Comparison of ENCODE assay signal across 25 cellular contexts in genomic region chr7:105454921-105455320, GRCh38.
A peak's percentile ranks its signal among the peaks of the same experiment; 100 is the strongest.
DNase-seq lines count a peak whose midpoint lies in the region; ATAC-seq, FAIRE-seq and TF ChIP-seq lines count a peak whose summit lies in the region.
"Had no signal": no experiment of that assay in that cellular context is flagged by ENCODE, and none has a peak within 500 bp of the region (broad histone marks: within the 10 kb centered on the region; RNA-seq: fewer than 3 reads in every experiment).

No MANE protein-coding gene starts in this region.

- FAIRE-seq in endothelial cell of umbilical vein (lab: Jason Lieb, UNC), result no peak
- FAIRE-seq: D721Med, GM12892, kidney had no signal

- no peak overlapping the region for H3K23ac ChIP-seq in mesenchymal stem cell (ENCODE audit: low read length in 2 of 2)

- no peaks in the 10 kb centered on the region for H4K20me1 ChIP-seq in endothelial cell of umbilical vein (replicated peaks; ENCODE audit: control insufficient read depth, extremely low read depth, insufficient read depth, low read length)

- WGBS in mesenchymal stem cell, result 90% methylated on average over 2 of the region's 2 CpGs
- 33 to 41% methylated on average over 2 of the region's 2 CpGs for WGBS in lower leg skin, 2 donors

- no peak for ATAC-seq in stimulated activated memory B cell treated with anti-CD40 and anti-IgM and Interleukin-4, amounts not matched to agents 10 μg/mL and 1 μg/mL and 100 μg/mL, for 72 hours
- no peak for ATAC-seq in HG02763 (IDR thresholded peaks at IDR 0.05; ENCODE audit: unreplicated experiment)
- ATAC-seq: activated CD8-positive, alpha-beta memory T cell treated with anti-CD3 and anti-CD28 coated beads, Interleukin-2, amount 10 ng/mL, durations not matched to agents 7 days and 5 days; heart right ventricle; stimulated activated effector memory CD8-positive, alpha-beta T cell treated with anti-CD3 and anti-CD28 coated beads, Interleukin-12 subunit alpha, Interleukin-12 subunit beta, amount 100 ng/mL, for 72 hours had no signal

- dilution Hi-C loops in endothelial cell of umbilical vein (cut with MboI; ENCODE audit: extremely low pct_ligation_motif_present, low sequenced_read_pairs), result no loop called here

- no TSS peak for BruUV-seq in endothelial cell of umbilical vein (replicated peaks; lab: Mats Ljungman, UMichigan)

- H3K9me3 ChIP-seq in SJCRH30 (replicated peaks), result no peaks in the 10 kb centered on the region
- H3K9me3 ChIP-seq in endothelial cell of umbilical vein (replicated peaks; ENCODE audit: control insufficient read depth, insufficient read depth, low read length), result no peaks in the 10 kb centered on the region
- no peaks in the 10 kb centered on the region for H3K9me3 ChIP-seq in mesenchymal stem cell (ENCODE audit: control insufficient read depth, low read length)
- H3K9me3 ChIP-seq: BE2C, heart right ventricle, ovary, tibial artery had no signal

- peaks cover 26% of the 10 kb centered on the region for H3K4me1 Mint-ChIP-seq in stimulated activated memory B cell treated with anti-CD40 and anti-IgM and Interleukin-4, amounts not matched to agents 10 μg/mL and 1 μg/mL and 100 μg/mL, for 72 hours
- H3K4me1 Mint-ChIP-seq: activated CD8-positive, alpha-beta memory T cell treated with anti-CD3 and anti-CD28 coated beads, Interleukin-2, amount 10 ng/mL, durations not matched to agents 7 days and 5 days had no signal

- peak in 1 of 2 experiments; percentile 47 for DNase-seq in SJCRH30
- DNase-seq in endothelial cell of umbilical vein (ENCODE audit: low read depth, low spot score), result peak; percentile 24
- no peak for DNase-seq in mesenchymal stem cell
- no peak for DNase-seq in lower leg skin (ENCODE audit: low spot score in 2 of 2)
- no peak for DNase-seq in SW 1271 (lab: John Stamatoyannopoulos, UW)
- DNase-seq: activated CD8-positive, alpha-beta memory T cell treated with anti-CD3 and anti-CD28 coated beads, Interleukin-2, amount 10 ng/mL, durations not matched to agents 7 days and 5 days; BE2C; erythroblast; GDM1; heart right ventricle; kidney; midbrain; MV-4-11; NCI-H2029 treated with DMSO at 0.1 percent for 48 hours; NCI-H510A treated with DMSO at 0.1 percent for 48 hours; ovary; SHP77 treated with DMSO at 0.1 percent for 48 hours; T-helper 9 cell; tibial artery had no signal

- no peak overlapping the region for H2BK15ac ChIP-seq in mesenchymal stem cell (ENCODE audit: low read depth, poor library complexity, severe bottlenecking)

- no peak overlapping the region for H3K18ac ChIP-seq in mesenchymal stem cell (ENCODE audit: low read depth in 1 of 2, low read length in 2 of 2)

- TF ChIP-seq POLR2A in endothelial cell of umbilical vein (IDR thresholded peaks at IDR 0.05; ENCODE audit: low read depth, low read length) (no peak), lower leg skin (IDR thresholded peaks at IDR 0.05) (no peak)

- no peaks in the 10 kb centered on the region for H3K9me1 ChIP-seq in endothelial cell of umbilical vein (replicated peaks; ENCODE audit: control insufficient read depth, extremely low read depth, insufficient read depth, low read length)

- no peak overlapping the region for H3K14ac ChIP-seq in mesenchymal stem cell (ENCODE audit: low read length in 2 of 2)

- H3K36me3 Mint-ChIP-seq in stimulated activated memory B cell treated with anti-CD40 and anti-IgM and Interleukin-4, amounts not matched to agents 10 μg/mL and 1 μg/mL and 100 μg/mL, for 72 hours, result peaks cover 17% of the 10 kb centered on the region
- H3K36me3 Mint-ChIP-seq: IgD-negative memory B cell had no signal

- H2BK12ac ChIP-seq in mesenchymal stem cell (ENCODE audit: low read length in 2 of 2), result no peak overlapping the region

- H3K36me3 ChIP-seq in SJCRH30 (peaks cover 21% of the 10 kb centered on the region), endothelial cell of umbilical vein (ENCODE audit: control insufficient read depth in 2 of 2, extremely low read depth in 1 of 2, insufficient read depth in 2 of 2, low read length in 2 of 2) (peaks cover 0 to 5% of the 10 kb centered on the region in 2 experiments), mesenchymal stem cell (ENCODE audit: control insufficient read depth in 1 of 2, insufficient read depth in 2 of 2, low read depth in 1 of 2, low read length in 2 of 2) (peaks cover 12 to 25% of the 10 kb centered on the region in 2 experiments)
- H3K36me3 ChIP-seq: ovary had no signal

- TF ChIP-seq CTCF in endothelial cell of umbilical vein (IDR thresholded peaks at IDR 0.05; ENCODE audit: extremely low read depth in 1 of 2, insufficient read depth in 1 of 2, low read depth in 1 of 2, low read length in 2 of 2) (no peak), lower leg skin (IDR thresholded peaks at IDR 0.05) (no peak)

- no peak overlapping the region for H2AK5ac ChIP-seq in mesenchymal stem cell (ENCODE audit: low read length, severe bottlenecking)

- intact Hi-C loops in endothelial cell of umbilical vein (cut with micrococcal nuclease) (no loop called here), lower leg skin (cut with DNase I; ENCODE audit: low total_unique reads) (no loop called here)

- no peak overlapping the region for H2BK120ac ChIP-seq in mesenchymal stem cell (ENCODE audit: low read depth, low read length)

- H3K4ac ChIP-seq in mesenchymal stem cell (ENCODE audit: low read depth in 1 of 2, low read length in 2 of 2), result no peak overlapping the region

- H3K27ac ChIP-seq in SJCRH30 (peak overlapping the region; percentile 95), endothelial cell of umbilical vein (ENCODE audit: insufficient read depth, low read depth, low read length) (no peak overlapping the region), mesenchymal stem cell (ENCODE audit: low read length, poor library complexity, severe bottlenecking) (peak overlapping the region; percentile 72)
- H3K27ac ChIP-seq: heart right ventricle, ovary, tibial artery had no signal

- no peak overlapping the region for H2BK5ac ChIP-seq in mesenchymal stem cell (ENCODE audit: low read depth, low read length, poor library complexity, severe bottlenecking)

- no peak overlapping the region for H2AFZ ChIP-seq in endothelial cell of umbilical vein (ENCODE audit: low read depth, low read length)
- H2AFZ ChIP-seq in mesenchymal stem cell (ENCODE audit: low read depth, low read length), result no peak overlapping the region

- no peaks in the 10 kb centered on the region for H3K27me3 ChIP-seq in SJCRH30
- no peaks in the 10 kb centered on the region for H3K27me3 ChIP-seq in endothelial cell of umbilical vein (ENCODE audit: control insufficient read depth in 2 of 2, insufficient read depth in 2 of 2, low read length in 2 of 2)
- no peaks in the 10 kb centered on the region for H3K27me3 ChIP-seq in mesenchymal stem cell (ENCODE audit: control insufficient read depth in 1 of 2, insufficient read depth in 1 of 2, low read length in 2 of 2)
- H3K27me3 ChIP-seq: BE2C, heart right ventricle, ovary, tibial artery had no signal

- H3K4me1 ChIP-seq in SJCRH30 (peaks cover 43% of the 10 kb centered on the region), endothelial cell of umbilical vein (ENCODE audit: control insufficient read depth, extremely low read depth, insufficient read depth, low read length) (no peaks in the 10 kb centered on the region), mesenchymal stem cell (ENCODE audit: control insufficient read depth, insufficient read depth, low read depth, low read length) (peaks cover 10% of the 10 kb centered on the region)
- H3K4me1 ChIP-seq: BE2C, tibial artery had no signal

- POLR2A ChIA-PET in endothelial cell of umbilical vein (lab: Charles Lee), result no interaction called here

- H3K9ac ChIP-seq in endothelial cell of umbilical vein (replicated peaks; ENCODE audit: extremely low read depth, insufficient read depth, low read length) (no peak overlapping the region), mesenchymal stem cell (ENCODE audit: low read length) (peak overlapping the region; percentile 76)

- H3K4me3 ChIP-seq in SJCRH30 (no peak overlapping the region), endothelial cell of umbilical vein (replicated peaks in 1 of 3; ENCODE audit: insufficient read depth in 1 of 3, low read depth in 1 of 3, low read length in 3 of 3) (no peak overlapping the region), mesenchymal stem cell (ENCODE audit: insufficient read depth in 1 of 2, low read depth in 1 of 2, low read length in 2 of 2) (peak overlapping the region in 1 of 2 experiments; percentile 46), lower leg skin (ENCODE audit: low read depth, poor library complexity, severe bottlenecking) (no peak overlapping the region)
- H3K4me3 ChIP-seq: heart right ventricle, ovary, tibial artery had no signal

- CTCF ChIA-PET in endothelial cell of umbilical vein (lab: Charles Lee), result interaction anchor here (0.9 to 2.5 kb wide), 6 partner anchors 11 to 56 kb away, joined by 3 to 11 read pairs (median 4); no protein-coding TSS in a partner anchor

- no peak overlapping the region for H3K4me2 ChIP-seq in endothelial cell of umbilical vein (ENCODE audit: insufficient read depth, low read length)
- H3K4me2 ChIP-seq in mesenchymal stem cell (ENCODE audit: low read length, poor library complexity, severe bottlenecking), result no peak overlapping the region

- no peak overlapping the region for H4K91ac ChIP-seq in mesenchymal stem cell (ENCODE audit: low read length)

- H3K79me2 ChIP-seq in endothelial cell of umbilical vein (ENCODE audit: control insufficient read depth, insufficient read depth, low read length), result no peaks in the 10 kb centered on the region

- no peak overlapping the region for H4K8ac ChIP-seq in mesenchymal stem cell (ENCODE audit: low read length)

- H3K9me3 Mint-ChIP-seq in stimulated activated memory B cell treated with anti-CD40 and anti-IgM and Interleukin-4, amounts not matched to agents 10 μg/mL and 1 μg/mL and 100 μg/mL, for 72 hours, result no peaks in the 10 kb centered on the region
- H3K9me3 Mint-ChIP-seq: stimulated activated effector memory CD8-positive, alpha-beta T cell treated with anti-CD3 and anti-CD28 coated beads, Interleukin-12 subunit alpha, Interleukin-12 subunit beta, amount 100 ng/mL, for 72 hours had no signal

- peak overlapping the region; percentile 18 for H3K27ac Mint-ChIP-seq in stimulated activated memory B cell treated with anti-CD40 and anti-IgM and Interleukin-4, amounts not matched to agents 10 μg/mL and 1 μg/mL and 100 μg/mL, for 72 hours
- H3K27ac Mint-ChIP-seq: activated CD8-positive, alpha-beta memory T cell treated with anti-CD3 and anti-CD28 coated beads, Interleukin-2, amount 10 ng/mL, durations not matched to agents 7 days and 5 days; stimulated activated effector memory CD8-positive, alpha-beta T cell treated with anti-CD3 and anti-CD28 coated beads, Interleukin-12 subunit alpha, Interleukin-12 subunit beta, amount 100 ng/mL, for 72 hours had no signal

- H3K4me3 Mint-ChIP-seq in stimulated activated memory B cell treated with anti-CD40 and anti-IgM and Interleukin-4, amounts not matched to agents 10 μg/mL and 1 μg/mL and 100 μg/mL, for 72 hours, result no peak overlapping the region
- H3K4me3 Mint-ChIP-seq: activated CD8-positive, alpha-beta memory T cell treated with anti-CD3 and anti-CD28 coated beads, Interleukin-2, amount 10 ng/mL, durations not matched to agents 7 days and 5 days; IgD-negative memory B cell; stimulated activated effector memory CD8-positive, alpha-beta T cell treated with anti-CD3 and anti-CD28 coated beads, Interleukin-12 subunit alpha, Interleukin-12 subunit beta, amount 100 ng/mL, for 72 hours had no signal

- no peaks in the 10 kb centered on the region for H3K27me3 Mint-ChIP-seq in stimulated activated memory B cell treated with anti-CD40 and anti-IgM and Interleukin-4, amounts not matched to agents 10 μg/mL and 1 μg/mL and 100 μg/mL, for 72 hours
- H3K27me3 Mint-ChIP-seq: activated CD8-positive, alpha-beta memory T cell treated with anti-CD3 and anti-CD28 coated beads, Interleukin-2, amount 10 ng/mL, durations not matched to agents 7 days and 5 days; IgD-negative memory B cell had no signal

- H3K79me1 ChIP-seq in mesenchymal stem cell (replicated peaks; ENCODE audit: low read length, poor library complexity, severe bottlenecking), result peaks cover 2% of the 10 kb centered on the region
